31 cellular contexts compared by ENCODE assay signal in the genomic region with DNA sequence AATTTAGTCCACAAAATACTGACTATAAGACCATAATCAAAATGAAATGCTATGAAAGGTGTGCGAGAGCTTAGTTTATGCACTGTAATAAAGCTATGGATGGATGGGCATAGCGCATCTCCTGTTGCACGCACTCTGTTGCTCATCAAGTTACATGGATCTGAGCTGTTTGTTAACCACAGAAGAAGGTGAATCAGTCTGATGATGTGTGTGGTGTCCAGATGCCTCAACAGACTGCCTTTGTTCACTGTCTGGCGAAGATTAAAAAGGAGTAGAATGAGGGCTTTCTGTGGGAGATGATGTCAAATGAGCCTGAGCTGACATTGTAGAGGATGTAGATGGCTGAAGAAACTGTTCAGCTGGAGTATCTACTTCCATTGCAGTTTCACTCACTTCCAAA. TPM values are rescaled to one million over a fixed set of nuclear protein-coding genes. Genes with fewer than 3 reads are reported as not detected.
DNase-seq lines count a peak whose midpoint lies in the region; ATAC-seq, FAIRE-seq and TF ChIP-seq lines count a peak whose summit lies in the region.
"Had no signal": no experiment of that assay in that cellular context is flagged by ENCODE, and none has a peak within 500 bp of the region (broad histone marks: within the 10 kb centered on the region; RNA-seq: fewer than 3 reads in every experiment).

No MANE protein-coding gene starts in this region.

- no peak for TF ChIP-seq POLR2A in H54 (IDR thresholded peaks at IDR 0.05; ENCODE audit: low read depth, low read length)

- TF ChIP-seq CTCF in foreskin keratinocyte (conservative IDR thresholded peaks at IDR 0.05), result no peak

- ATAC-seq in foreskin keratinocyte (no peak), HG02610 (IDR thresholded peaks at IDR 0.05; ENCODE audit: unreplicated experiment) (no peak)
- ATAC-seq: activated CD4-positive, CD25-positive, alpha-beta regulatory T cell treated with anti-CD3 and anti-CD28 coated beads, Interleukin-2, amount 50 U/mL, for 24 hours; activated CD8-positive, alpha-beta memory T cell treated with anti-CD3 and anti-CD28 coated beads, Interleukin-2, amount 10 ng/mL, durations not matched to agents 7 days and 5 days; activated T-cell treated with anti-CD3 and anti-CD28 coated beads, Interleukin-2, amount 50 U/mL, for 4 hours; effector memory CD8-positive, alpha-beta T cell; left cardiac atrium; stimulated activated memory B cell treated with anti-CD40 and anti-IgM and Interleukin-4, amounts not matched to agents 10 μg/mL and 1 μg/mL and 100 μg/mL, for 72 hours; T-helper 17 cell had no signal

- H3K27me3 ChIP-seq in foreskin keratinocyte, result peaks cover 3% of the 10 kb centered on the region
- H3K27me3 ChIP-seq: cardiac muscle cell, upper lobe of left lung had no signal

- peak; percentile 6 for FAIRE-seq in H54 (lab: Jason Lieb, UNC)

- H3K27ac ChIP-seq in foreskin keratinocyte, result no peak overlapping the region
- H3K27ac ChIP-seq: C4-2B, cardiac muscle cell, coronary artery, RWPE1, upper lobe of left lung had no signal

- in situ Hi-C loops in KBM-7 (cut with MboI; ENCODE audit: low pct_unique_long_range_greater_than_20kb, low sequenced_read_pairs), result no loop called here

- DNase-seq in H54 (ENCODE audit: insufficient read length, low spot score) (no peak), RPMI7951 (ENCODE audit: low read depth) (peak; percentile 45), foreskin keratinocyte (peak; percentile 21 to 27), superior temporal gyrus (ENCODE audit: extremely low spot score) (peak; percentile 33), KBM-7 (no peak), GDM1 (lab: John Stamatoyannopoulos, UW) (no peak)
- DNase-seq: activated CD4-positive, alpha-beta T cell treated with anti-CD3 and anti-CD28 coated beads, Interleukin-2, amount 50 U/mL, for 4 hours; activated CD8-positive, alpha-beta memory T cell treated with anti-CD3 and anti-CD28 coated beads, Interleukin-2, amount 10 ng/mL, durations not matched to agents 7 days and 5 days; activated gamma-delta T cell treated with Interleukin-2 at 50 U/mL for 16 hours; activated naive CD8-positive, alpha-beta T cell treated with anti-CD3 and anti-CD28 coated beads, Interleukin-2, amount 10 ng/mL, durations not matched to agents 7 days and 5 days; activated T-cell treated with anti-CD3 and anti-CD28 coated beads, Interleukin-2, amount 50 U/mL, for 4 hours; aorta; Calu3; DMS79; effector memory CD8-positive, alpha-beta T cell; foreskin fibroblast; Karpas-422; left cardiac atrium; NCI-H146; NCI-H446 treated with DMSO at 0.1 percent for 48 hours; retina; SK-N-SH; T-helper 17 cell; upper lobe of left lung had no signal

- H3K4me1 ChIP-seq in foreskin keratinocyte, result no peaks in the 10 kb centered on the region
- H3K4me1 ChIP-seq: upper lobe of left lung had no signal

RNA-seq across cellular contexts. Expression of gene NSMCE3, which starts 36.1 kb away (rescaled TPM):
- 9.3 and 10.1 TPM in 2 replicates for total RNA-seq in RPMI7951 (2014; rRNA removed; shearing (Covaris generic))
- total RNA-seq in foreskin keratinocyte, result 7.4 and 7.9 TPM in 2 replicates
- 6.6 and 6.9 TPM in 2 replicates for polyA plus RNA-seq in foreskin keratinocyte

Comparison
In these comparisons a context has a peak if more than half of its experiments do, and no peak if none do; other contexts are left out.
1. DNase-seq: peak in RPMI7951 (single experiment), foreskin keratinocyte (2 of 2) and superior temporal gyrus (single experiment); none in H54 (single experiment), KBM-7 (single experiment) and GDM1 (single experiment).